Comparison of ENCODE assay signal across 25 cellular contexts in genomic region chr11:29336727-29337212, GRCh38.
DNase-seq lines count a peak whose midpoint lies in the region; ATAC-seq and TF ChIP-seq lines count a peak whose summit lies in the region.
"Had no signal": no experiment of that assay in that cellular context is flagged by ENCODE, and none has a peak within 500 bp of the region (broad histone marks: within the 10 kb centered on the region; RNA-seq: fewer than 3 reads in every experiment).

No MANE protein-coding gene starts in this region.

- no peaks in the 10 kb centered on the region for H3K4me1 Mint-ChIP-seq in MCF 10A (ENCODE audit: insufficient read depth, unreplicated experiment)
- H3K4me1 Mint-ChIP-seq: T-helper 17 cell, WTC11 had no signal

- BruUV-seq in MCF 10A (replicated peaks; lab: Mats Ljungman, UMichigan): no TSS peak

- no peaks in the 10 kb centered on the region for H3K9me3 ChIP-seq in fibroblast of lung (ENCODE audit: control insufficient read depth, insufficient read depth, low read depth, low read length)
- H3K9me3 ChIP-seq: left lung, tibial nerve had no signal

- H3K9ac ChIP-seq in fibroblast of lung (ENCODE audit: insufficient read depth, low read length): no peak overlapping the region

- H3K36me3 Mint-ChIP-seq in MCF 10A (ENCODE audit: insufficient read depth, unreplicated experiment): no peaks in the 10 kb centered on the region
- H3K36me3 Mint-ChIP-seq: activated CD4-positive, alpha-beta memory T cell treated with anti-CD3 and anti-CD28 coated beads for 36 hours; WTC11 had no signal

- H3K4me3 Mint-ChIP-seq in MCF 10A (ENCODE audit: unreplicated experiment): no peak overlapping the region
- H3K4me3 Mint-ChIP-seq: activated CD4-positive, alpha-beta memory T cell treated with anti-CD3 and anti-CD28 coated beads for 36 hours; nephron; T-helper 17 cell; WTC11 had no signal

- ATAC-seq in SK-N-SH treated with all-trans-retinoic acid at 6 μM for 48 hours (peak; percentile 43), GM19023 (IDR thresholded peaks at IDR 0.05; ENCODE audit: unreplicated experiment) (no peak), HG03139 (IDR thresholded peaks at IDR 0.05; ENCODE audit: unreplicated experiment) (no peak)
- ATAC-seq: esophagus mucosa, K562, left lung, T-helper 17 cell, WTC11 had no signal

- intact Hi-C loops in MCF 10A (cut with micrococcal nuclease): loop anchor here (10.0 kb wide), 3 partner anchors 632 to 1502 kb away; no protein-coding TSS in a partner anchor

- no peaks in the 10 kb centered on the region for H3K79me2 ChIP-seq in fibroblast of lung (ENCODE audit: control insufficient read depth, insufficient read depth, low read length)

- no peaks in the 10 kb centered on the region for H3K9me3 Mint-ChIP-seq in MCF 10A (ENCODE audit: unreplicated experiment)
- H3K9me3 Mint-ChIP-seq: nephron had no signal

- DNase-seq in GM03348 (ENCODE audit: low spot score) (peak; percentile 35), fibroblast of lung (ENCODE audit: low read depth in 2 of 2) (peak; percentile 13 to 89), NCI-H446 treated with DMSO at 0.1 percent for 48 hours (lab: John Stamatoyannopoulos, UW) (no peak), MCF 10A (ENCODE audit: unreplicated experiment) (no peak)
- DNase-seq: activated CD4-positive, alpha-beta memory T cell treated with anti-CD3 and anti-CD28 coated beads for 36 hours; activated T-cell treated with anti-CD3 and anti-CD28 coated beads, Interleukin-2, amount 50 U/mL, for 1 hour; Calu3; effector CD4-positive, alpha-beta T cell; head of caudate nucleus; left lung; NCI-H187 treated with DMSO at 0.1 percent for 48 hours; NCI-H226; posterior cingulate gyrus; SHP77 treated with DMSO at 0.1 percent for 48 hours; stimulated activated CD4-positive, alpha-beta T cell treated with anti-CD3 and anti-CD28 coated beads, Interleukin-2, amount 100 ng/mL, for 24 hours; stimulated activated naive CD4-positive, alpha-beta T cell; T-helper 17 cell had no signal

- no peak overlapping the region for H3K4me3 ChIP-seq in fibroblast of lung (replicated peaks in 1 of 4; ENCODE audit: control extremely low read depth in 1 of 4, insufficient read depth in 1 of 4, low read depth in 3 of 4, low read length in 4 of 4)
- H3K4me3 ChIP-seq: K562, left lung, tibial nerve had no signal

- no peaks in the 10 kb centered on the region for H4K20me1 ChIP-seq in fibroblast of lung (ENCODE audit: control insufficient read depth, extremely low read depth, insufficient read depth, low read length)

- H2AFZ ChIP-seq in fibroblast of lung (ENCODE audit: low read length): no peak overlapping the region

- no peaks in the 10 kb centered on the region for H3K27me3 ChIP-seq in fibroblast of lung (ENCODE audit: control insufficient read depth, insufficient read depth, low read length)
- H3K27me3 ChIP-seq: left lung, tibial nerve had no signal

- TF ChIP-seq CTCF in fibroblast of lung (conservative IDR thresholded peaks at IDR 0.05 in 1 of 2, IDR thresholded peaks at IDR 0.05 in 1 of 2; ENCODE audit: low read depth in 1 of 2, low read length in 2 of 2): no peak
- TF ChIP-seq CTCF in MCF 10A (IDR thresholded peaks at IDR 0.05; ENCODE audit: unreplicated experiment): no peak

- no peak overlapping the region for H3K4me2 ChIP-seq in fibroblast of lung (ENCODE audit: extremely low read depth, insufficient read depth, low read length)

- no peaks in the 10 kb centered on the region for H3K36me3 ChIP-seq in fibroblast of lung (ENCODE audit: control insufficient read depth, insufficient read depth, low read length)
- H3K36me3 ChIP-seq: left lung, tibial nerve had no signal

- POLR2A ChIA-PET in MCF 10A (lab: Yijun Ruan, JAX): interaction anchor here (0.6 kb wide), 1 partner anchor 986 kb away, joined by 3 read pairs; the partner anchor contains the start of gene ARL14EP

- H3K4me1 ChIP-seq in fibroblast of lung (ENCODE audit: control insufficient read depth, extremely low read depth, insufficient read depth, low read length): no peaks in the 10 kb centered on the region
- H3K4me1 ChIP-seq: left lung had no signal

- H3K27ac Mint-ChIP-seq in MCF 10A (ENCODE audit: low read depth, unreplicated experiment): no peak overlapping the region
- H3K27ac Mint-ChIP-seq: activated CD4-positive, alpha-beta memory T cell treated with anti-CD3 and anti-CD28 coated beads for 36 hours; nephron; T-helper 17 cell; WTC11 had no signal

- CTCF ChIA-PET in MCF 10A (lab: Yijun Ruan, JAX): interaction anchor here (0.7 to 4.9 kb wide), 9 partner anchors 8 to 1643 kb away, joined by 3 to 38 read pairs (median 3); partner anchors contain the start of gene BDNF

- no peak overlapping the region for H3K27ac ChIP-seq in fibroblast of lung (ENCODE audit: insufficient read depth, low read length)
- H3K27ac ChIP-seq: left lung, tibial nerve had no signal

- H3K27me3 Mint-ChIP-seq in MCF 10A (ENCODE audit: insufficient read depth, unreplicated experiment): no peaks in the 10 kb centered on the region
- H3K27me3 Mint-ChIP-seq: activated CD4-positive, alpha-beta memory T cell treated with anti-CD3 and anti-CD28 coated beads for 36 hours; T-helper 17 cell had no signal

TF ChIP-seq in SK-N-SH treated with all-trans-retinoic acid at 6 μM for 48 hours, 23 proteins besides CTCF, POLR2A, EP300 and RAD21 (continues in another document):
- TF ChIP-seq ZC3H10 (CRISPR knock-in tag; IDR thresholded peaks at IDR 0.05): no peak
- TF ChIP-seq CSRNP3 (CRISPR knock-in tag; IDR thresholded peaks at IDR 0.05): no peak
- TF ChIP-seq ZNF8 (CRISPR knock-in tag; IDR thresholded peaks at IDR 0.05): no peak
- no peak for TF ChIP-seq PPARA (CRISPR knock-in tag; IDR thresholded peaks at IDR 0.05; ENCODE audit: borderline replicate concordance)
- no peak for TF ChIP-seq TCF4 (CRISPR knock-in tag; IDR thresholded peaks at IDR 0.05; ENCODE audit: borderline replicate concordance)
- no peak for TF ChIP-seq ZNF565 (CRISPR knock-in tag; conservative IDR thresholded peaks at IDR 0.05; ENCODE audit: low read depth)
- no peak for TF ChIP-seq ZFP3 (CRISPR knock-in tag; IDR thresholded peaks at IDR 0.05)
- TF ChIP-seq GLIS3 (CRISPR knock-in tag; IDR thresholded peaks at IDR 0.05): no peak
- no peak for TF ChIP-seq CREB5 (CRISPR knock-in tag; IDR thresholded peaks at IDR 0.05; ENCODE audit: low read depth)
- no peak for TF ChIP-seq CSDC2 (CRISPR knock-in tag; IDR thresholded peaks at IDR 0.05)
- TF ChIP-seq PATZ1 (CRISPR knock-in tag; IDR thresholded peaks at IDR 0.05; ENCODE audit: borderline replicate concordance): no peak
- TF ChIP-seq ISL1 (CRISPR knock-in tag; IDR thresholded peaks at IDR 0.05): no peak

Comparison
In these comparisons a context has a peak if more than half of its experiments do, and no peak if none do; other contexts are left out.
1. DNase-seq: peak in GM03348 (single experiment) and fibroblast of lung (2 of 2); none in NCI-H446 treated with DMSO at 0.1 percent for 48 hours (single experiment) and MCF 10A (single experiment).